In the genomic region with DNA sequence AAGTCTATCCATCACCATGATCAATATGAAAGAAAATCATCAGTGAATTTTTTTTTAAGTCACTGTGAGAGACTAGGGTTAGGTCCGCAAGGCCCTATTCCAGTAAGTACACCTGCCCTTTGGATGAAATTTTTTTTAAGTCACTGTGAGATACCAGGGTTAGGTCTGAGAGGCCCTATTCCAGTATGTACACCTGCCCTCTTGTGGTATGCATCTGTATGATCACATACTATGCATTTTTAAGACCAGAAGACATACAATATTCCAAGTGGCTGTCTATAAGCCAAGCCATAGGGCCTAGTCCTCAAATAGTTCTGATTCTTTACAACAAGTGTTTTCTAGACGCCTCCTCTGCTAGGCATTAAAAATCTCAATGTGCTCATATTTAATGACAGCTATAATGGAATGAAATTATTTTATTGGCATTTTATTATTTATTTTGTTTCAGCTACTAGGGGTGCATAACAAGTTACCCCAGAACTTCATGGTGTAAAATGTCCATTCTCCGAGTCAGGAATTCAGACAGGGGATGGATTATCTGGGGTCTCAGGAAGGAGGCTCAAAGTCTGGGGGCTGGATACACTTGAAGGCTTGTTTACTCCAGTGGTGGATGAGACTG, we compare ENCODE assay signal across 10 cellular contexts. TPM values are rescaled to one million over a fixed set of nuclear protein-coding genes. Genes with fewer than 3 reads are reported as not detected.
DNase-seq lines count a peak whose midpoint lies in the region; ATAC-seq and TF ChIP-seq lines count a peak whose summit lies in the region.
"Had no signal": no experiment of that assay in that cellular context is flagged by ENCODE, and none has a peak within 500 bp of the region (broad histone marks: within the 10 kb centered on the region; RNA-seq: fewer than 3 reads in every experiment).

No MANE protein-coding gene starts in this region.

- H3K36me3 ChIP-seq in GM06990 (ENCODE audit: control insufficient read depth, insufficient read depth, low read length), result no peaks in the 10 kb centered on the region
- H3K36me3 ChIP-seq: neutrophil had no signal

- DNase-seq in GM06990 (ENCODE audit: extremely low read depth, insufficient read length) (no peak), HT-29 (ENCODE audit: low spot score) (peak; percentile 51), RWPE1 (ENCODE audit: low spot score) (peak; percentile 76), foreskin keratinocyte (peak; percentile 15 to 48), sciatic nerve (ENCODE audit: low spot score) (no peak), NCI-H1694 (lab: John Stamatoyannopoulos, UW) (no peak)
- no peak for DNase-seq in activated CD4-positive, alpha-beta T cell treated with anti-CD3 and anti-CD28 coated beads, Interleukin-2, amount 50 U/mL, for 48 hours
- DNase-seq in activated CD8-positive, alpha-beta memory T cell treated with anti-CD3 and anti-CD28 coated beads, Interleukin-2, amount 50 U/mL, for 48 hours, result no peak

- H3K27ac ChIP-seq in RWPE1 (no peak overlapping the region), foreskin keratinocyte (no peak overlapping the region)
- H3K27ac ChIP-seq: neutrophil had no signal

- peaks cover 2% of the 10 kb centered on the region for H3K27me3 ChIP-seq in GM06990 (replicated peaks; ENCODE audit: control insufficient read depth, insufficient read depth, low read length)
- H3K27me3 ChIP-seq in foreskin keratinocyte, result peaks cover 34% of the 10 kb centered on the region

- intact Hi-C loops in sciatic nerve (cut with DNase I), result no loop called here

- H3K4me1 ChIP-seq in foreskin keratinocyte, result no peaks in the 10 kb centered on the region

- POLR2A ChIA-PET in RWPE1 (lab: Yijun Ruan, JAX; ENCODE audit: low non-redundant PET), result no interaction called here

- H3K4me3 ChIP-seq in GM06990 (replicated peaks; ENCODE audit: low read depth, low read length), result no peak overlapping the region

- TF ChIP-seq CTCF in GM06990 (IDR thresholded peaks at IDR 0.05; ENCODE audit: insufficient read depth, low read length, poor library complexity, severe bottlenecking), result peak; percentile 55
- TF ChIP-seq CTCF in RWPE1 (conservative IDR thresholded peaks at IDR 0.05; ENCODE audit: low read depth), result peak; percentile 50
- TF ChIP-seq CTCF in foreskin keratinocyte (conservative IDR thresholded peaks at IDR 0.05), result peak; percentile 72

- ATAC-seq in foreskin keratinocyte, result peak; percentile 70
- no peak for ATAC-seq in sciatic nerve

- CTCF ChIA-PET in RWPE1 (lab: Yijun Ruan, JAX), result interaction anchor here (0.6 to 0.8 kb wide), 4 partner anchors 24 to 787 kb away, joined by 3 to 4 read pairs (median 4); no protein-coding TSS in a partner anchor

RNA-seq across cellular contexts. Expression of gene TEX36, which starts 53.1 kb away (rescaled TPM):
- total RNA-seq in HT-29 (2014; rRNA removed; shearing (Covaris generic)), result not detected in 2 replicates
- total RNA-seq in foreskin keratinocyte (not detected in 2 replicates), sciatic nerve (not detected)
- not detected in 2 replicates for polyA plus RNA-seq in foreskin keratinocyte
- total RNA-seq: T-helper 1 cell treated with Interleukin-12 subunit alpha and Interleukin-12 subunit beta and Interleukin-4 antibody, amounts not matched to agents 30 ng/mL and 1 ng/mL, for 36 hours had no signal

Comparison
In these comparisons a context has a peak if more than half of its experiments do, and no peak if none do; other contexts are left out.
1. DNase-seq: peak in HT-29 (single experiment), RWPE1 (single experiment) and foreskin keratinocyte (2 of 2); none in GM06990 (single experiment), sciatic nerve (single experiment), activated CD4-positive, alpha-beta T cell treated with anti-CD3 and anti-CD28 coated beads, Interleukin-2, amount 50 U/mL, for 48 hours (0 of 2), activated CD8-positive, alpha-beta memory T cell treated with anti-CD3 and anti-CD28 coated beads, Interleukin-2, amount 50 U/mL, for 48 hours (single experiment) and NCI-H1694 (single experiment).
2. Peak in every context shown above with its lines, with median percentiles within 50 percentile points of each other: CTCF ChIP-seq.